ENCODE assay signal across 17 cellular contexts in genomic region chr12:132806857-132807256, GRCh38. TPM values are rescaled to one million over a fixed set of nuclear protein-coding genes. Genes with fewer than 3 reads are reported as not detected.
DNase-seq lines count a peak whose midpoint lies in the region; ATAC-seq and TF ChIP-seq lines count a peak whose summit lies in the region.
"Had no signal": no experiment of that assay in that cellular context is flagged by ENCODE, and none has a peak within 500 bp of the region (broad histone marks: within the 10 kb centered on the region; RNA-seq: fewer than 3 reads in every experiment).

No MANE protein-coding gene starts in this region.

- CTCF ChIA-PET in activated CD8-positive, alpha-beta memory T cell treated with anti-CD3 and anti-CD28 coated beads, Interleukin-2, amount 10 ng/mL, durations not matched to agents 7 days and 5 days (lab: Charles Lee): interaction anchor here (1.0 kb wide), 1 partner anchor 98 kb away, joined by 4 read pairs; no protein-coding TSS in a partner anchor

- peaks cover 61% of the 10 kb centered on the region for H4K20me1 ChIP-seq in osteoblast (ENCODE audit: insufficient read depth, low read length)

- H3K27me3 Mint-ChIP-seq in activated CD8-positive, alpha-beta memory T cell treated with anti-CD3 and anti-CD28 coated beads, Interleukin-2, amount 10 ng/mL, durations not matched to agents 7 days and 5 days: no peaks in the 10 kb centered on the region

- ATAC-seq in activated CD8-positive, alpha-beta memory T cell treated with anti-CD3 and anti-CD28 coated beads, Interleukin-2, amount 10 ng/mL, durations not matched to agents 7 days and 5 days: no peak
- ATAC-seq in stimulated activated naive CD8-positive, alpha-beta T cell treated with anti-CD3 and anti-CD28 coated beads, Interleukin-15, Interleukin-2, amounts not matched to agents 100 U/mL and 50 U/mL, for 24 hours: peak; percentile 76
- ATAC-seq in HG02642 (IDR thresholded peaks at IDR 0.05; ENCODE audit: poor library complexity, unreplicated experiment) (no peak), GM21529 (IDR thresholded peaks at IDR 0.05; ENCODE audit: unreplicated experiment) (no peak), gastrocnemius medialis (no peak)
- ATAC-seq: PC-3 had no signal

- no peak overlapping the region for H3K27ac ChIP-seq in osteoblast (ENCODE audit: low read depth, low read length)
- no peak overlapping the region for H3K27ac ChIP-seq in gastrocnemius medialis
- H3K27ac ChIP-seq: upper lobe of left lung, WERI-Rb-1 had no signal

- H3K27ac Mint-ChIP-seq in activated CD8-positive, alpha-beta memory T cell treated with anti-CD3 and anti-CD28 coated beads, Interleukin-2, amount 10 ng/mL, durations not matched to agents 7 days and 5 days: no peak overlapping the region

- peaks cover 67% of the 10 kb centered on the region for H3K79me2 ChIP-seq in osteoblast (ENCODE audit: insufficient read depth, low read length)

- in situ Hi-C loops in gastrocnemius medialis (cut with MboI; ENCODE audit: low sequenced_read_pairs in 4 of 4): no loop called here

- no peak overlapping the region for H3K4me2 ChIP-seq in osteoblast (ENCODE audit: insufficient read depth, low read length)

- H3K36me3 Mint-ChIP-seq in activated CD8-positive, alpha-beta memory T cell treated with anti-CD3 and anti-CD28 coated beads, Interleukin-2, amount 10 ng/mL, durations not matched to agents 7 days and 5 days: peaks cover 59% of the 10 kb centered on the region

- H3K9me3 Mint-ChIP-seq in activated CD8-positive, alpha-beta memory T cell treated with anti-CD3 and anti-CD28 coated beads, Interleukin-2, amount 10 ng/mL, durations not matched to agents 7 days and 5 days (ENCODE audit: low read depth): no peaks in the 10 kb centered on the region

- no peaks in the 10 kb centered on the region for H3K9me3 ChIP-seq in osteoblast (ENCODE audit: low read depth, low read length)
- H3K9me3 ChIP-seq in gastrocnemius medialis: no peaks in the 10 kb centered on the region
- H3K9me3 ChIP-seq: upper lobe of left lung had no signal

- no peak overlapping the region for H3K4me3 Mint-ChIP-seq in activated CD8-positive, alpha-beta memory T cell treated with anti-CD3 and anti-CD28 coated beads, Interleukin-2, amount 10 ng/mL, durations not matched to agents 7 days and 5 days
- H3K4me3 Mint-ChIP-seq: CD14-positive monocyte had no signal

- no peak overlapping the region for H3K4me3 ChIP-seq in osteoblast (ENCODE audit: insufficient read depth, low read length)
- no peak overlapping the region for H3K4me3 ChIP-seq in gastrocnemius medialis
- H3K4me3 ChIP-seq: upper lobe of left lung had no signal

- no peak for TF ChIP-seq POLR2A in gastrocnemius medialis (IDR thresholded peaks at IDR 0.05)

- H3K4me1 Mint-ChIP-seq in activated CD8-positive, alpha-beta memory T cell treated with anti-CD3 and anti-CD28 coated beads, Interleukin-2, amount 10 ng/mL, durations not matched to agents 7 days and 5 days: peaks cover 15% of the 10 kb centered on the region
- H3K4me1 Mint-ChIP-seq: CD14-positive monocyte had no signal

- H3K36me3 ChIP-seq in osteoblast (ENCODE audit: insufficient read depth, low read length) (peaks cover 84% of the 10 kb centered on the region), gastrocnemius medialis (peaks cover 0 to 76% of the 10 kb centered on the region in 2 donors)

- intact Hi-C loops in gastrocnemius medialis (cut with DNase I; ENCODE audit: low total_unique reads): no loop called here

- peak; percentile 71 for DNase-seq in activated CD8-positive, alpha-beta memory T cell treated with anti-CD3 and anti-CD28 coated beads for 24 hours
- DNase-seq in activated CD8-positive, alpha-beta memory T cell treated with anti-CD3 and anti-CD28 coated beads, Interleukin-2, amount 10 ng/mL, durations not matched to agents 7 days and 5 days: no peak
- peak; percentile 14 for DNase-seq in activated naive CD8-positive, alpha-beta T cell treated with anti-CD3 and anti-CD28 coated beads, Interleukin-2, amount 50 U/mL, for 16 hours (ENCODE audit: low read depth, low spot score)
- DNase-seq in osteoblast (ENCODE audit: insufficient read length, low spot score, missing footprints) (peak; percentile 68), gastrocnemius medialis (no peak)
- peak; percentile 47 for DNase-seq in stimulated activated naive CD8-positive, alpha-beta T cell treated with anti-CD3 and anti-CD28 coated beads, Interleukin-15, Interleukin-2, amounts not matched to agents 100 U/mL and 50 U/mL, for 24 hours
- DNase-seq: aorta; kidney; NCI-H1417; NCI-H748 treated with DMSO at 0.1 percent for 48 hours; PC-3; stimulated activated naive CD4-positive, alpha-beta T cell treated with Interleukin-2 at 50 U/mL for 16 hours; upper lobe of left lung had no signal

- H3K27me3 ChIP-seq in osteoblast (ENCODE audit: insufficient read depth, low read length) (no peaks in the 10 kb centered on the region), gastrocnemius medialis (no peaks in the 10 kb centered on the region)
- H3K27me3 ChIP-seq: upper lobe of left lung had no signal

- no peak overlapping the region for H2AFZ ChIP-seq in osteoblast (ENCODE audit: low read length)

- H3K4me1 ChIP-seq in osteoblast (ENCODE audit: insufficient read depth, low read length): peaks cover 15% of the 10 kb centered on the region
- H3K4me1 ChIP-seq in gastrocnemius medialis: peaks cover 0 to 4% of the 10 kb centered on the region in 2 donors
- H3K4me1 ChIP-seq: upper lobe of left lung had no signal

- TF ChIP-seq CTCF in osteoblast (IDR thresholded peaks at IDR 0.05; ENCODE audit: extremely low read depth, low read depth, low read length): no peak
- no peak for TF ChIP-seq CTCF in gastrocnemius medialis (IDR thresholded peaks at IDR 0.05 in 4 of 5, conservative IDR thresholded peaks at IDR 0.05 in 1 of 5)

RNA-seq across cellular contexts. Expression of gene GOLGA3, which starts 21.8 kb away (rescaled TPM):
- 10 to 100 TPM; 60.0 to 60.4 TPM for total RNA-seq in activated CD8-positive, alpha-beta memory T cell treated with anti-CD3 and anti-CD28 coated beads, Interleukin-2, amount 10 ng/mL, durations not matched to agents 7 days and 5 days
- total RNA-seq in osteoblast: 102 and 127 TPM in 2 replicates
- total RNA-seq in gastrocnemius medialis: 10 to 100 TPM; 30.0 to 50.0 (median 39.6) TPM

RNA-seq across cellular contexts. Expression of gene ANKLE2, which starts 45.2 kb away (rescaled TPM):
- 100 to 1,000 TPM; 105 to 106 TPM for total RNA-seq in activated CD8-positive, alpha-beta memory T cell treated with anti-CD3 and anti-CD28 coated beads, Interleukin-2, amount 10 ng/mL, durations not matched to agents 7 days and 5 days
- total RNA-seq in osteoblast (79.9 and 86.1 TPM in 2 replicates), gastrocnemius medialis (10 to 100 TPM; 29.6 to 44.9 (median 34.6) TPM)

Comparison
In these comparisons a context has a peak if more than half of its experiments do, and no peak if none do; other contexts are left out.
1. DNase-seq: peak in activated CD8-positive, alpha-beta memory T cell treated with anti-CD3 and anti-CD28 coated beads for 24 hours (single experiment), activated naive CD8-positive, alpha-beta T cell treated with anti-CD3 and anti-CD28 coated beads, Interleukin-2, amount 50 U/mL, for 16 hours (single experiment), osteoblast (single experiment) and stimulated activated naive CD8-positive, alpha-beta T cell treated with anti-CD3 and anti-CD28 coated beads, Interleukin-15, Interleukin-2, amounts not matched to agents 100 U/mL and 50 U/mL, for 24 hours (single experiment); none in activated CD8-positive, alpha-beta memory T cell treated with anti-CD3 and anti-CD28 coated beads, Interleukin-2, amount 10 ng/mL, durations not matched to agents 7 days and 5 days (single experiment) and gastrocnemius medialis (0 of 2).